Comparison of ENCODE assay signal across 39 cellular contexts in genomic region chr13:50793026-50793425, GRCh38. TPM values are rescaled to one million over a fixed set of nuclear protein-coding genes. Genes with fewer than 3 reads are reported as not detected.
"Had no signal": no experiment of that assay in that cellular context is flagged by ENCODE, and none has a peak within 500 bp of the region (broad histone marks: within the 10 kb centered on the region; RNA-seq: fewer than 3 reads in every experiment).

No MANE protein-coding gene starts in this region.

- H3K4me2 ChIP-seq: KMS-11 had no signal

- DNase-seq: Karpas-422, Kasumi-1, MG63, MM.1S, MV-4-11, NCI-H1048, NCI-H1092, NCI-H1092 treated with DMSO at 0.1 percent for 48 hours, NCI-H1105, NCI-H1105 treated with DMSO at 0.1 percent for 48 hours, NCI-H1417, NCI-H1417 treated with DMSO at 0.1 percent for 48 hours, NCI-H1436, NCI-H1436 treated with DMSO at 0.1 percent for 48 hours, NCI-H146, NCI-H1694, NCI-H1694 treated with DMSO at 0.1 percent for 48 hours, NCI-H187, NCI-H187 treated with DMSO at 0.1 percent for 48 hours, NCI-H1930, NCI-H2029, NCI-H2029 treated with DMSO at 0.1 percent for 48 hours, NCI-H2081, NCI-H2081 treated with DMSO at 0.1 percent for 48 hours, NCI-H2107, NCI-H2171, NCI-H2171 treated with DMSO at 0.1 percent for 48 hours, NCI-H2227 treated with DMSO at 0.1 percent for 48 hours, NCI-H226, NCI-H345, NCI-H446, NCI-H446 treated with DMSO at 0.1 percent for 48 hours, NCI-H510A, NCI-H510A treated with DMSO at 0.1 percent for 48 hours had no signal

- H3K36me3 ChIP-seq: MG63 had no signal

- H3K9ac ChIP-seq: KMS-11 had no signal

- H3K9me3 ChIP-seq: MG63 had no signal

- H3K4me3 ChIP-seq: MG63 had no signal

- H3K27me3 ChIP-seq: MG63 had no signal

- H3K27ac ChIP-seq: KMS-11 had no signal

RNA-seq across cellular contexts. Expression of gene DLEU7, which starts 50.5 kb away (rescaled TPM):
- total RNA-seq: LHCN-M2, M059J, MCF 10A, NCI-H460 had no signal
